Comparison of ENCODE assay signal across 9 cellular contexts in genomic region chr2:74441690-74442482, GRCh38. TPM values are rescaled to one million over a fixed set of nuclear protein-coding genes. Genes with fewer than 3 reads are reported as not detected.
DNase-seq lines count a peak whose midpoint lies in the region; ATAC-seq, FAIRE-seq and TF ChIP-seq lines count a peak whose summit lies in the region.
"Had no signal": no experiment of that assay in that cellular context is flagged by ENCODE, and none has a peak within 500 bp of the region (broad histone marks: within the 10 kb centered on the region; RNA-seq: fewer than 3 reads in every experiment).

A gene with protein sequence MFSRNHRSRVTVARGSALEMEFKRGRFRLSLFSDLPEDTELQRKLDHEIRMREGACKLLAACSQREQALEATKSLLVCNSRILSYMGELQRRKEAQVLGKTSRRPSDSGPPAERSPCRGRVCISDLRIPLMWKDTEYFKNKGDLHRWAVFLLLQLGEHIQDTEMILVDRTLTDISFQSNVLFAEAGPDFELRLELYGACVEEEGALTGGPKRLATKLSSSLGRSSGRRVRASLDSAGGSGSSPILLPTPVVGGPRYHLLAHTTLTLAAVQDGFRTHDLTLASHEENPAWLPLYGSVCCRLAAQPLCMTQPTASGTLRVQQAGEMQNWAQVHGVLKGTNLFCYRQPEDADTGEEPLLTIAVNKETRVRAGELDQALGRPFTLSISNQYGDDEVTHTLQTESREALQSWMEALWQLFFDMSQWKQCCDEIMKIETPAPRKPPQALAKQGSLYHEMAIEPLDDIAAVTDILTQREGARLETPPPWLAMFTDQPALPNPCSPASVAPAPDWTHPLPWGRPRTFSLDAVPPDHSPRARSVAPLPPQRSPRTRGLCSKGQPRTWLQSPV (minus strand): TSS chr2:74441937. CDS start chr2:74441816, 121 bp downstream.

- H3K36me3 Mint-ChIP-seq in stimulated activated naive B cell treated with anti-CD40 and anti-IgM and Interleukin-4, amounts not matched to agents 10 μg/mL and 1 μg/mL and 100 μg/mL, for 72 hours, result peaks cover 0 to 9% of the 10 kb centered on the region in 2 donors

- peak; percentile 36 for ATAC-seq in GM19025 (IDR thresholded peaks at IDR 0.05; ENCODE audit: low read depth, unreplicated experiment)
- ATAC-seq in stimulated activated naive B cell treated with anti-CD40 and anti-IgM and Interleukin-4, amounts not matched to agents 10 μg/mL and 1 μg/mL and 100 μg/mL, for 72 hours (replicated peaks), result peak; percentile 19 to 26
- no peak for ATAC-seq in HG03095 (IDR thresholded peaks at IDR 0.05; ENCODE audit: unreplicated experiment)
- no peak for ATAC-seq in GM21825 (IDR thresholded peaks at IDR 0.05; ENCODE audit: unreplicated experiment)

- peaks cover 19 to 20% of the 10 kb centered on the region in 2 donors for H3K4me1 ChIP-seq in kidney (ENCODE audit: control insufficient read depth in 1 of 2, insufficient read depth in 1 of 2, low read depth in 1 of 2, low read length in 2 of 2)

- H3K4me3 ChIP-seq in AG04449 (ENCODE audit: low read depth, low read length) (peak within 1 kb of the TSS; percentile 71), kidney (ENCODE audit: low read length in 2 of 2) (peak within 1 kb of the TSS; percentile 85)

- peak within 1 kb of the TSS; percentile 92 to 95 for H3K27ac ChIP-seq in kidney (ENCODE audit: low read depth in 2 of 2, low read length in 2 of 2)
- H3K27ac ChIP-seq: HL-60 had no signal

- CTCF ChIA-PET in AG04449 (lab: Yijun Ruan, JAX), result interaction anchor here (1.2 to 2.2 kb wide), 4 partner anchors 13 to 53 kb away, joined by 3 to 6 read pairs (median 4); partner anchors contain the start of gene INO80B

- peak; percentile 38 for FAIRE-seq in kidney (lab: Jason Lieb, UNC)

- no peaks in the 10 kb centered on the region for H3K9me3 ChIP-seq in kidney (ENCODE audit: control insufficient read depth in 1 of 2, low read length in 2 of 2)

- intact Hi-C loops in kidney (cut with DNase I), result no loop called here

- peak within 1 kb of the TSS; percentile 89 for H3K27ac Mint-ChIP-seq in stimulated activated naive B cell treated with anti-CD40 and anti-IgM and Interleukin-4, amounts not matched to agents 10 μg/mL and 1 μg/mL and 100 μg/mL, for 72 hours

- no peaks in the 10 kb centered on the region for H3K36me3 ChIP-seq in kidney (ENCODE audit: control insufficient read depth in 1 of 2, insufficient read depth in 2 of 2, low read length in 2 of 2)

- in situ Hi-C loops in T47D (cut with HindIII; ENCODE audit: low pct_unique_long_range_greater_than_20kb, low sequenced_read_pairs), result no loop called here

- no peak for TF ChIP-seq CTCF in AG04449 (IDR thresholded peaks at IDR 0.05; ENCODE audit: insufficient read depth, low read length, missing control alignments)
- no peak for TF ChIP-seq CTCF in kidney (IDR thresholded peaks at IDR 0.05; ENCODE audit: borderline replicate concordance, extremely low read depth, insufficient read depth)

- peak within 1 kb of the TSS; percentile 67 to 83 for H3K9ac ChIP-seq in kidney (ENCODE audit: low read length in 2 of 2)

- H3K27me3 Mint-ChIP-seq in stimulated activated naive B cell treated with anti-CD40 and anti-IgM and Interleukin-4, amounts not matched to agents 10 μg/mL and 1 μg/mL and 100 μg/mL, for 72 hours, result peaks cover 20 to 21% of the 10 kb centered on the region in 2 donors

- POLR2A ChIA-PET in AG04449 (lab: Yijun Ruan, JAX), result no interaction called here

- H3K9me3 Mint-ChIP-seq in stimulated activated naive B cell treated with anti-CD40 and anti-IgM and Interleukin-4, amounts not matched to agents 10 μg/mL and 1 μg/mL and 100 μg/mL, for 72 hours, result peaks cover 0 to 2% of the 10 kb centered on the region in 2 donors

- H3K4me3 Mint-ChIP-seq in stimulated activated naive B cell treated with anti-CD40 and anti-IgM and Interleukin-4, amounts not matched to agents 10 μg/mL and 1 μg/mL and 100 μg/mL, for 72 hours, result peak within 1 kb of the TSS; percentile 87 to 88

- peaks cover 36 to 63% of the 10 kb centered on the region in 2 donors for H3K4me1 Mint-ChIP-seq in stimulated activated naive B cell treated with anti-CD40 and anti-IgM and Interleukin-4, amounts not matched to agents 10 μg/mL and 1 μg/mL and 100 μg/mL, for 72 hours

- DNase-seq in AG04449 (ENCODE audit: low read depth, low spot score) (no peak), NCI-H69 (lab: John Stamatoyannopoulos, UW) (peak; percentile 70), T47D (ENCODE audit: low read depth in 1 of 2, low spot score in 1 of 2) (peak; percentile 77 to 91), kidney (peak; percentile 87)
- DNase-seq in stimulated activated naive B cell treated with anti-CD40 and anti-IgM and Interleukin-4, amounts not matched to agents 10 μg/mL and 1 μg/mL and 100 μg/mL, for 72 hours, result no peak

RNA-seq across cellular contexts. Expression of the gene that starts here (rescaled TPM):
- 76.4 TPM for total RNA-seq in kidney
- polyA plus RNA-seq in kidney (ENCODE audit: insufficient read depth, low read depth, low replicate concordance), result 95.6 TPM

Comparison
In these comparisons a context has a peak if more than half of its experiments do, and no peak if none do; other contexts are left out.
1. DNase-seq: peak in NCI-H69 (single experiment), T47D (2 of 2) and kidney (single experiment); none in AG04449 (single experiment) and stimulated activated naive B cell treated with anti-CD40 and anti-IgM and Interleukin-4, amounts not matched to agents 10 μg/mL and 1 μg/mL and 100 μg/mL, for 72 hours (single experiment).
2. ATAC-seq: peak in GM19025 (single experiment) and stimulated activated naive B cell treated with anti-CD40 and anti-IgM and Interleukin-4, amounts not matched to agents 10 μg/mL and 1 μg/mL and 100 μg/mL, for 72 hours (2 of 2); none in HG03095 (single experiment) and GM21825 (single experiment).